In genomic region chr6:1396952-1397868, GRCh38 we compare ENCODE assay signal across 9 cellular contexts. TPM values are rescaled to one million over a fixed set of nuclear protein-coding genes. Genes with fewer than 3 reads are reported as not detected.
A peak's percentile ranks its signal among the peaks of the same experiment; 100 is the strongest.
DNase-seq lines count a peak whose midpoint lies in the region; ATAC-seq and TF ChIP-seq lines count a peak whose summit lies in the region.
"Had no signal": no experiment of that assay in that cellular context is flagged by ENCODE, and none has a peak within 500 bp of the region (broad histone marks: within the 10 kb centered on the region; RNA-seq: fewer than 3 reads in every experiment).

No MANE protein-coding gene starts in this region.

- H3K4me1 ChIP-seq in muscle layer of duodenum (ENCODE audit: control insufficient read depth in 1 of 2, insufficient read depth in 2 of 2, low read length in 2 of 2) = peaks cover 0 to 10% of the 10 kb centered on the region in 2 donors

- H3K27me3 ChIP-seq in muscle layer of duodenum (ENCODE audit: low read depth, low read length) = peaks cover 39% of the 10 kb centered on the region

- H3K27me3 Mint-ChIP-seq in endothelial cell (ENCODE audit: unreplicated experiment) = peaks cover 32% of the 10 kb centered on the region

- H3K4me1 Mint-ChIP-seq in endothelial cell (ENCODE audit: unreplicated experiment) = peaks cover 14% of the 10 kb centered on the region

- H3K9me3 ChIP-seq in muscle layer of duodenum (ENCODE audit: control insufficient read depth in 1 of 2, low read length in 2 of 2) = no peaks in the 10 kb centered on the region

- TF ChIP-seq CTCF in endothelial cell (IDR thresholded peaks at IDR 0.05; ENCODE audit: unreplicated experiment) = peak; percentile 87

- H3K4me3 ChIP-seq in muscle layer of duodenum (ENCODE audit: low read depth in 1 of 2, low read length in 2 of 2) = peak overlapping the region in 1 of 2 donors; percentile 15

- ATAC-seq in HG02885 (IDR thresholded peaks at IDR 0.05; ENCODE audit: poor library complexity, unreplicated experiment) = peak; percentile 71

- no peaks in the 10 kb centered on the region for H3K36me3 ChIP-seq in muscle layer of duodenum (ENCODE audit: control insufficient read depth in 1 of 2, insufficient read depth in 2 of 2, low read length in 2 of 2)

- no peak overlapping the region for H3K27ac Mint-ChIP-seq in endothelial cell (ENCODE audit: unreplicated experiment)

- no peaks in the 10 kb centered on the region for H3K9me3 Mint-ChIP-seq in endothelial cell (ENCODE audit: unreplicated experiment)

- H3K27ac ChIP-seq in muscle layer of duodenum (ENCODE audit: low read length) = peak overlapping the region; percentile 70
- H3K27ac ChIP-seq: epithelial cell of prostate had no signal

- H3K36me3 Mint-ChIP-seq in endothelial cell (ENCODE audit: low read depth, unreplicated experiment) = no peaks in the 10 kb centered on the region

- peak; percentile 90 for DNase-seq in GM03348 (ENCODE audit: low spot score)
- DNase-seq in NCI-H82 treated with DMSO at 0.1 percent for 48 hours (lab: John Stamatoyannopoulos, UW; ENCODE audit: unreplicated experiment) = peak; percentile 28
- DNase-seq in activated CD8-positive, alpha-beta memory T cell treated with anti-CD3 and anti-CD28 coated beads for 48 hours (ENCODE audit: low read depth in 2 of 3, low spot score in 2 of 3) = peak in 2 of 3 experiments; percentile 34 to 55
- DNase-seq in endothelial cell (ENCODE audit: low spot score) = peak; percentile 81
- DNase-seq in stimulated activated CD8-positive, alpha-beta memory T cell treated with anti-CD3 and anti-CD28 coated beads, Interleukin-7, amount 100 ng/mL, for 24 hours (ENCODE audit: low read depth) = peak; percentile 21
- DNase-seq in NCI-H2107 treated with DMSO at 0.1 percent for 48 hours (lab: John Stamatoyannopoulos, UW; ENCODE audit: unreplicated experiment) = no peak

- H3K4me3 Mint-ChIP-seq in endothelial cell (ENCODE audit: unreplicated experiment) = peak overlapping the region; percentile 47

RNA-seq across cellular contexts. Expression of gene FOXF2, which starts 7.8 kb away (rescaled TPM):
- total RNA-seq in endothelial cell (ENCODE audit: unreplicated experiment) = not detected
